ENCODE assay signal across 8 cellular contexts in the genomic region with DNA sequence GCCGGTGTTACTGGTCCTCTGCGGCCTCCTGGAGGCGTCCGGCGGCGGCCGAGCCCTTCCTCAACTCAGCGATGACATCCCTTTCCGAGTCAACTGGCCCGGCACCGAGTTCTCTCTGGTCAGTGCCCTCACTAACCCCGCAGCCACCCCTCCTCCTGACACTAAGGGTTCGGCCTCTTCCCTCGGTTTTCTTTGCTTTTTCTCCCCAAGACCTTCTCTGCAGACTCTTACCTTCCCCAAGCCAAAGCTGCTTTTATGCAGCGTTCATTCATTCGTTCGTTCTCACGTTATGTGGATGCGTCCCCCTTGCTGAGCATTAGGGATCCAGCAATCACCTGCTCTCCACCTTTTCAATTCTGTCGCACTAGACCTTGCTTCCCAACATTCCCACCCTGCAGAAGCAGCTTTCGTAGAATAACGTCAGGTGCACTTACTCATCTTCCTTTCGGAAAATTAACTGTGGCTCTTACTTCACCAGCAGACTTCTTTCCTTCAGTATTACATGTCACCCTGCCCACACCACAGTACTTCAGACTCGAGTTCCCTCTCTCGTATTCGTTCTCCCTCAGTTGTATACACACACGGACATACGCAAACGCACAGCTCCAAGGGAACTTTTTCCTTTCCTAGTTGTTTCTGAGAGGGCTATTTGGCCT. TPM values are rescaled to one million over a fixed set of nuclear protein-coding genes. Genes with fewer than 3 reads are reported as not detected.
DNase-seq lines count a peak whose midpoint lies in the region; ATAC-seq and TF ChIP-seq lines count a peak whose summit lies in the region.

No MANE protein-coding gene starts in this region.

- CTCF ChIA-PET in BJ (lab: Yijun Ruan, JAX) = interaction anchor here (0.5 to 1.7 kb wide), 3 partner anchors 19 to 1981 kb away, joined by 3 to 5 read pairs (median 4); a partner anchor contains a TSS

- peak; percentile 39 for ATAC-seq in GM18861 (IDR thresholded peaks at IDR 0.05; ENCODE audit: unreplicated experiment)
- peak; percentile 49 for ATAC-seq in HG03045 (IDR thresholded peaks at IDR 0.05; ENCODE audit: unreplicated experiment)

- H3K27ac ChIP-seq in OCI-LY1 (ENCODE audit: low read depth, low read length, poor library complexity, severe bottlenecking) = peak overlapping the region; percentile 22
- peak overlapping the region; percentile 89 for H3K27ac ChIP-seq in caudate nucleus (ENCODE audit: low read depth, low read length)
- H3K27ac ChIP-seq in subcutaneous abdominal adipose tissue (ENCODE audit: low read depth, low read length) = peak overlapping the region; percentile 87

- H3K79me2 ChIP-seq in OCI-LY1 (ENCODE audit: insufficient read depth, low read length) = peaks cover 67% of the 10 kb centered on the region

- H4K20me1 ChIP-seq in OCI-LY1 (ENCODE audit: insufficient read depth, low read length) = no peaks in the 10 kb centered on the region

- H3K4me3 ChIP-seq in BJ (ENCODE audit: low read depth, low read length) (peak overlapping the region; percentile 54), OCI-LY1 (ENCODE audit: low read depth, low read length, poor library complexity, severe bottlenecking) (peak overlapping the region; percentile 89), subcutaneous abdominal adipose tissue (ENCODE audit: low read depth in 1 of 5, low read length in 5 of 5) (peak overlapping the region; percentile 97 to 100 (median 99))

- no peak for DNase-seq in BJ (ENCODE audit: low read depth)
- peak in 12 of 61 donors; percentile 1 to 77 (median 50) for DNase-seq in caudate nucleus (lab: John Stamatoyannopoulos, UW)
- DNase-seq in left kidney (ENCODE audit: low read depth, low spot score) = peak; percentile 32
- DNase-seq in COLO829 (ENCODE audit: low spot score) = no peak

- no peak for TF ChIP-seq CTCF in BJ (IDR thresholded peaks at IDR 0.05; ENCODE audit: insufficient read depth, low read depth, low read length)
- no peak for TF ChIP-seq CTCF in OCI-LY1 (IDR thresholded peaks at IDR 0.05; ENCODE audit: low read length)

- POLR2A ChIA-PET in BJ (lab: Charles Lee) = no interaction called here

- H3F3A ChIP-seq in OCI-LY1 (ENCODE audit: insufficient read depth, low read length) = no peaks in the 10 kb centered on the region

- no peaks in the 10 kb centered on the region for H3K9me2 ChIP-seq in OCI-LY1 (ENCODE audit: low read depth, low read length)

- H3K27me3 ChIP-seq in BJ (ENCODE audit: control insufficient read depth, insufficient read depth, low read length) (no peaks in the 10 kb centered on the region), OCI-LY1 (ENCODE audit: insufficient read depth, low read length) (no peaks in the 10 kb centered on the region), subcutaneous abdominal adipose tissue (ENCODE audit: control insufficient read depth in 5 of 5, insufficient read depth in 4 of 5, low read length in 5 of 5) (no peaks in the 10 kb centered on the region)

- H2AFZ ChIP-seq in OCI-LY1 (ENCODE audit: low read length) = no peak overlapping the region

- H3K9ac ChIP-seq in OCI-LY1 (ENCODE audit: low read length) = peak overlapping the region; percentile 91
- peak overlapping the region; percentile 80 to 100 (median 92) for H3K9ac ChIP-seq in subcutaneous abdominal adipose tissue (ENCODE audit: low read length in 5 of 5)

- H3K4me1 ChIP-seq in OCI-LY1 (ENCODE audit: insufficient read depth, low read length, severe bottlenecking) (peaks cover 43% of the 10 kb centered on the region), subcutaneous abdominal adipose tissue (ENCODE audit: control insufficient read depth in 5 of 5, insufficient read depth in 5 of 5, low read length in 5 of 5) (peaks cover 5 to 34% (median 33%) of the 10 kb centered on the region in 5 donors)

- H3K36me3 ChIP-seq in BJ (ENCODE audit: control insufficient read depth, insufficient read depth, low read length) (no peaks in the 10 kb centered on the region), OCI-LY1 (ENCODE audit: insufficient read depth, low read length) (peaks cover 16% of the 10 kb centered on the region), subcutaneous abdominal adipose tissue (ENCODE audit: control insufficient read depth in 5 of 5, insufficient read depth in 5 of 5, low read length in 5 of 5) (no peaks in the 10 kb centered on the region)

- peak overlapping the region; percentile 90 for H3K4me2 ChIP-seq in OCI-LY1 (ENCODE audit: low read length)

- H3K9me3 ChIP-seq in OCI-LY1 (ENCODE audit: low read length) (no peaks in the 10 kb centered on the region), subcutaneous abdominal adipose tissue (ENCODE audit: control insufficient read depth in 5 of 5, low read length in 5 of 5) (no peaks in the 10 kb centered on the region)

RNA-seq across cellular contexts. Expression of a gene that starts 0.5 kb away (rescaled TPM):
- polyA plus RNA-seq in BJ (2011; rRNA removed) = 26.6 and 55.6 TPM in 2 replicates
- 10.8 and 11.9 TPM in 2 replicates for polyA minus RNA-seq in BJ (2011; rRNA and poly(A)+ RNA removed)

RNA-seq across cellular contexts. Expression of a gene that starts 0.6 kb away (rescaled TPM):
- polyA plus RNA-seq in BJ (2011; rRNA removed) = 10.9 and 22.5 TPM in 2 replicates
- polyA minus RNA-seq in BJ (2011; rRNA and poly(A)+ RNA removed) = 13.1 and 16.6 TPM in 2 replicates

RNA-seq across cellular contexts. Expression of a gene that starts 19.8 kb away (rescaled TPM):
- 0.98 and 2.0 TPM in 2 replicates for polyA plus RNA-seq in BJ (2011; rRNA removed)
- polyA minus RNA-seq in BJ (2011; rRNA and poly(A)+ RNA removed) = 0.41 and 0.57 TPM in 2 replicates

Comparison
In these comparisons a context has a peak if more than half of its experiments do, and no peak if none do; other contexts are left out.
1. H3K27ac ChIP-seq: peak in every context shown above with its lines; median percentile 89 in caudate nucleus; 87 in subcutaneous abdominal adipose tissue; 22 in OCI-LY1.